Comparison of ENCODE assay signal across 34 cellular contexts in the genomic region with DNA sequence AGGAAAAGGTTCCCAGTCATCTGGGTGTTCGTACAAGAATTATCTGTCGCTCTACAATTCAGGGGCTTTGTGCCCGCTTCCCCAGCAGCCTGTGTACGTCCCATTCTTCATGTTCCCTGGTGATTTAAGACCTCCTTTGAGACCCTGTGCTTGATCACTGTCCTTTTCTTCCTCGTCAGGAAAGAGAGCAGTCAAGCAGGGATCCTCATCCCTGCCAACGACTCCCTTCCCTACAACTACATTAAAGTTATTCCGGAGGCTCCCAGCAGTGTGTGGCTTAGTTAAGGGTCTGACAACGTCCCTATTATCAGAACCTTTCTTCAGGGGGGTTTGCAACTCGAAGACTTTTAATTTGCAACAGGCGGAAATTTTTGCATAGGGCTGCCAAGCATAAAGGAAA.
DNase-seq lines count a peak whose midpoint lies in the region; ATAC-seq and TF ChIP-seq lines count a peak whose summit lies in the region.
"Had no signal": no experiment of that assay in that cellular context is flagged by ENCODE, and none has a peak within 500 bp of the region (broad histone marks: within the 10 kb centered on the region; RNA-seq: fewer than 3 reads in every experiment).

No MANE protein-coding gene starts in this region.

- intact Hi-C loops in prostate gland (cut with DNase I): no loop called here

- H3K27me3 Mint-ChIP-seq in activated naive CD8-positive, alpha-beta T cell: no peaks in the 10 kb centered on the region
- H3K27me3 Mint-ChIP-seq: central memory CD8-positive, alpha-beta T cell had no signal

- no peaks in the 10 kb centered on the region for H3K79me1 ChIP-seq in mesendoderm (ENCODE audit: low read length)

- H4K5ac ChIP-seq in mesendoderm (ENCODE audit: low read length): no peak overlapping the region

- H3K4me1 Mint-ChIP-seq in activated naive CD8-positive, alpha-beta T cell (ENCODE audit: low read depth): peaks cover 80% of the 10 kb centered on the region

- H3K4me3 ChIP-seq in mesendoderm (ENCODE audit: low read length): no peak overlapping the region
- H3K4me3 ChIP-seq in prostate gland: no peak overlapping the region
- H3K4me3 ChIP-seq: heart right ventricle, K562, mucosa of descending colon had no signal

- no CpG with 5 or more reads among the region's 10 CpGs for WGBS in mesendoderm (ENCODE audit: extremely low coverage, insufficient coverage, low lambda C conversion rate)
- 54% methylated on average over 10 of the region's 10 CpGs for WGBS in prostate gland

- no peaks in the 10 kb centered on the region for H3K9me3 ChIP-seq in prostate gland
- H3K9me3 ChIP-seq: heart right ventricle, mucosa of descending colon had no signal

- H4K8ac ChIP-seq in mesendoderm (ENCODE audit: low read depth, low read length): no peak overlapping the region

- H3K27me3 ChIP-seq in mesendoderm (ENCODE audit: insufficient read depth, low read length, poor library complexity): no peaks in the 10 kb centered on the region
- H3K27me3 ChIP-seq in prostate gland (replicated peaks; ENCODE audit: insufficient read depth): no peaks in the 10 kb centered on the region
- H3K27me3 ChIP-seq: heart right ventricle had no signal

- H3K4me1 ChIP-seq in mesendoderm (ENCODE audit: control insufficient read depth, low read depth, low read length) (peaks cover 2% of the 10 kb centered on the region), prostate gland (replicated peaks) (no peaks in the 10 kb centered on the region)

- H3K27ac ChIP-seq in mesendoderm (ENCODE audit: low read depth, low read length) (no peak overlapping the region), prostate gland (no peak overlapping the region)
- H3K27ac ChIP-seq: epithelial cell of prostate, heart right ventricle had no signal

- TF ChIP-seq CTCF in prostate gland (IDR thresholded peaks at IDR 0.05): no peak

- DNase-seq in NCI-H82 (lab: John Stamatoyannopoulos, UW): peak; percentile 19
- DNase-seq in NCI-H82 treated with DMSO at 0.1 percent for 48 hours (lab: John Stamatoyannopoulos, UW; ENCODE audit: unreplicated experiment): no peak
- no peak for DNase-seq in mesendoderm
- no peak for DNase-seq in NCI-H446 treated with DMSO at 0.1 percent for 48 hours (lab: John Stamatoyannopoulos, UW)
- DNase-seq in prostate gland (ENCODE audit: low spot score): no peak
- DNase-seq: 8988T; activated CD4-positive, CD25-positive, alpha-beta regulatory T cell treated with anti-CD3 and anti-CD28 coated beads, Interleukin-2, amount 50 U/mL, for 72 hours; activated CD8-positive, alpha-beta T cell treated with anti-CD3 and anti-CD28 coated beads, Interleukin-2, amount 10 ng/mL, durations not matched to agents 7 days and 5 days; activated naive CD4-positive, alpha-beta T cell; anterior cingulate cortex; Calu3; EL; heart right ventricle; immature natural killer cell; left ventricle myocardium superior; MM.1S; mucosa of descending colon; NCI-H1694; NCI-H2171; NCI-H69; occipital lobe; PC-3; SHP77; small intestine; stimulated activated CD4-positive, alpha-beta T cell treated with anti-CD3 and anti-CD28 coated beads, Interleukin-2, amount 100 ng/mL, for 48 hours; stimulated activated naive CD4-positive, alpha-beta T cell treated with Interleukin-2 at 50 U/mL for 16 hours; SW 1271 had no signal

- H3K36me3 Mint-ChIP-seq in activated naive CD8-positive, alpha-beta T cell: peaks cover 29% of the 10 kb centered on the region

- peak overlapping the region; percentile 18 for H3K56ac ChIP-seq in mesendoderm (ENCODE audit: low read length)

- H2BK5ac ChIP-seq in mesendoderm (ENCODE audit: low read length): no peak overlapping the region

- H3K27ac Mint-ChIP-seq in activated naive CD8-positive, alpha-beta T cell: peak overlapping the region; percentile 64
- H3K27ac Mint-ChIP-seq: activated CD8-positive, alpha-beta T cell treated with anti-CD3 and anti-CD28 coated beads, Interleukin-2, amount 10 ng/mL, durations not matched to agents 7 days and 5 days; immature natural killer cell had no signal

- no peak overlapping the region for H2AK5ac ChIP-seq in mesendoderm (ENCODE audit: low read length)

- no peaks in the 10 kb centered on the region for H3K79me2 ChIP-seq in mesendoderm (ENCODE audit: control insufficient read depth, insufficient read depth, low read length)

- H3K4me3 Mint-ChIP-seq in activated naive CD8-positive, alpha-beta T cell: no peak overlapping the region
- H3K4me3 Mint-ChIP-seq: activated CD8-positive, alpha-beta T cell treated with anti-CD3 and anti-CD28 coated beads, Interleukin-2, amount 10 ng/mL, durations not matched to agents 7 days and 5 days; central memory CD8-positive, alpha-beta T cell; immature natural killer cell had no signal

- no peak overlapping the region for H3K4me2 ChIP-seq in mesendoderm (ENCODE audit: low read length)

- no peak overlapping the region for H2BK15ac ChIP-seq in mesendoderm (replicated peaks; ENCODE audit: low read depth)

- H3K4ac ChIP-seq in mesendoderm (ENCODE audit: low read depth, low read length): no peak overlapping the region

- H3K9ac ChIP-seq in mesendoderm (ENCODE audit: low read length): no peak overlapping the region

- H3K36me3 ChIP-seq in mesendoderm (ENCODE audit: control insufficient read depth, insufficient read depth, low read length) (no peaks in the 10 kb centered on the region), prostate gland (no peaks in the 10 kb centered on the region)
- H3K36me3 ChIP-seq: heart right ventricle had no signal

- H3K9me3 Mint-ChIP-seq in activated naive CD8-positive, alpha-beta T cell (ENCODE audit: low read depth): no peaks in the 10 kb centered on the region
- H3K9me3 Mint-ChIP-seq: central memory CD8-positive, alpha-beta T cell; immature natural killer cell had no signal

- no peak overlapping the region for H3K23ac ChIP-seq in mesendoderm (ENCODE audit: low read length)

- no peak overlapping the region for H3K18ac ChIP-seq in mesendoderm (ENCODE audit: low read length)

- ATAC-seq in GM18505 (IDR thresholded peaks at IDR 0.05; ENCODE audit: unreplicated experiment): no peak
- no peak for ATAC-seq in GM19395 (IDR thresholded peaks at IDR 0.05; ENCODE audit: unreplicated experiment)
- ATAC-seq: activated CD8-positive, alpha-beta T cell treated with anti-CD3 and anti-CD28 coated beads, Interleukin-2, amount 10 ng/mL, durations not matched to agents 7 days and 5 days; HCT116; heart right ventricle; K562; left ventricle myocardium superior; mucosa of descending colon; PC-3 had no signal

- no peak overlapping the region for H2BK120ac ChIP-seq in mesendoderm (ENCODE audit: low read depth, low read length)

- TF ChIP-seq POLR2A in GM18505 (IDR thresholded peaks at IDR 0.05; ENCODE audit: borderline replicate concordance, extremely low read depth, insufficient read depth, insufficient read length): no peak
- TF ChIP-seq POLR2A in prostate gland (IDR thresholded peaks at IDR 0.05): no peak
